ENCODE assay signal across 8 cellular contexts in genomic region chr1:10211805-10212405, GRCh38. TPM values are rescaled to one million over a fixed set of nuclear protein-coding genes. Genes with fewer than 3 reads are reported as not detected.
DNase-seq lines count a peak whose midpoint lies in the region; ATAC-seq, FAIRE-seq and TF ChIP-seq lines count a peak whose summit lies in the region.

No MANE protein-coding gene starts in this region.

- H3K36me3 ChIP-seq in kidney (ENCODE audit: control insufficient read depth in 1 of 2, insufficient read depth in 2 of 2, low read length in 2 of 2) = no peaks in the 10 kb centered on the region
- H3K36me3 ChIP-seq in stomach smooth muscle (ENCODE audit: control insufficient read depth in 2 of 2, insufficient read depth in 2 of 2, low read length in 2 of 2) = no peaks in the 10 kb centered on the region

- H3K9me3 ChIP-seq in CD4-positive, alpha-beta T cell (ENCODE audit: control insufficient read depth, low read length) = no peaks in the 10 kb centered on the region
- H3K9me3 ChIP-seq in kidney (ENCODE audit: control insufficient read depth in 1 of 2, low read length in 2 of 2) (no peaks in the 10 kb centered on the region), stomach smooth muscle (ENCODE audit: control insufficient read depth in 2 of 2, low read length in 2 of 2) (no peaks in the 10 kb centered on the region)

- CTCF ChIA-PET in CD4-positive, alpha-beta T cell (lab: Charles Lee) = interaction anchor here (0.6 kb wide), 1 partner anchor 74 kb away, joined by 3 read pairs; no protein-coding TSS in a partner anchor

- peak overlapping the region; percentile 48 for H3K27ac Mint-ChIP-seq in CD4-positive, alpha-beta T cell

- no peak for TF ChIP-seq RAD21 in Ishikawa (IDR thresholded peaks at IDR 0.05; ENCODE audit: low read depth)

- peaks cover 8% of the 10 kb centered on the region for H3K36me3 Mint-ChIP-seq in CD4-positive, alpha-beta T cell (ENCODE audit: low read depth)

- H3K4me3 ChIP-seq in kidney (ENCODE audit: low read length in 2 of 2) = peak overlapping the region; percentile 91 to 98
- H3K4me3 ChIP-seq in stomach smooth muscle (ENCODE audit: low read length in 2 of 2) = peak overlapping the region; percentile 95 to 98

- H3K4me3 Mint-ChIP-seq in CD4-positive, alpha-beta T cell = peak overlapping the region; percentile 72

- H3K9me3 Mint-ChIP-seq in CD4-positive, alpha-beta T cell = no peaks in the 10 kb centered on the region

- H3K4me1 ChIP-seq in kidney (ENCODE audit: control insufficient read depth in 1 of 2, insufficient read depth in 1 of 2, low read depth in 1 of 2, low read length in 2 of 2) = peaks cover 13 to 14% of the 10 kb centered on the region in 2 donors
- peaks cover 29% of the 10 kb centered on the region for H3K4me1 ChIP-seq in stomach smooth muscle (ENCODE audit: control insufficient read depth, insufficient read depth, low read length)

- POLR2A ChIA-PET in CD4-positive, alpha-beta T cell (lab: Charles Lee) = interaction anchor here (1.5 kb wide), 1 partner anchor 9 kb away, joined by 3 read pairs; no protein-coding TSS in a partner anchor

- peaks cover 4% of the 10 kb centered on the region for H3K27me3 Mint-ChIP-seq in CD4-positive, alpha-beta T cell

- no peak for DNase-seq in CD4-positive, alpha-beta T cell
- DNase-seq in kidney (no peak), NAMALWA (ENCODE audit: low spot score) (no peak)

- FAIRE-seq in kidney (lab: Jason Lieb, UNC) = no peak

- no peak overlapping the region for H3K27ac ChIP-seq in CD4-positive, alpha-beta T cell (ENCODE audit: low read depth, low read length)
- H3K27ac ChIP-seq in angular gyrus (ENCODE audit: low read depth, low read length) (peak overlapping the region; percentile 99), kidney (ENCODE audit: low read depth in 2 of 2, low read length in 2 of 2) (peak overlapping the region; percentile 93 to 96), stomach smooth muscle (ENCODE audit: low read length) (peak overlapping the region; percentile 98)

- no peak for TF ChIP-seq EP300 in Ishikawa (IDR thresholded peaks at IDR 0.05; ENCODE audit: borderline replicate concordance)

- H3K9ac ChIP-seq in kidney (ENCODE audit: low read length in 2 of 2) = peak overlapping the region in 1 of 2 donors; percentile 95
- H3K9ac ChIP-seq in stomach smooth muscle (ENCODE audit: low read length in 2 of 2) = peak overlapping the region; percentile 97 to 99

- no peaks in the 10 kb centered on the region for H3K27me3 ChIP-seq in CD4-positive, alpha-beta T cell (ENCODE audit: control insufficient read depth, insufficient read depth, low read length)
- no peaks in the 10 kb centered on the region for H3K27me3 ChIP-seq in stomach smooth muscle (ENCODE audit: control insufficient read depth in 1 of 2, insufficient read depth in 2 of 2, low read length in 2 of 2)

- intact Hi-C loops in CD4-positive, alpha-beta T cell (cut with DNase I, micrococcal nuclease) = loop anchor here in 1 of 2 experiments (5.0 kb wide), 3 partner anchors 125 to 285 kb away; partner anchors contain the start of gene UBE4B
- intact Hi-C loops in kidney (cut with DNase I) = no loop called here

- no peak for TF ChIP-seq CTCF in CD4-positive, alpha-beta T cell (IDR thresholded peaks at IDR 0.05)
- TF ChIP-seq CTCF in kidney (IDR thresholded peaks at IDR 0.05; ENCODE audit: borderline replicate concordance, extremely low read depth, insufficient read depth) = no peak

- ATAC-seq in CD4-positive, alpha-beta T cell (ENCODE audit: poor library complexity) = no peak
- ATAC-seq in HG03378 (IDR thresholded peaks at IDR 0.05; ENCODE audit: unreplicated experiment) (no peak), HG02938 (IDR thresholded peaks at IDR 0.05; ENCODE audit: unreplicated experiment) (no peak)

- H3K4me1 Mint-ChIP-seq in CD4-positive, alpha-beta T cell (ENCODE audit: low read depth) = peaks cover 51% of the 10 kb centered on the region

TF ChIP-seq in Ishikawa, 13 proteins besides CTCF, POLR2A, EP300 and RAD21:
- no peak for TF ChIP-seq TAF1 (IDR thresholded peaks at IDR 0.05; ENCODE audit: low read depth)
- TF ChIP-seq MAX (IDR thresholded peaks at IDR 0.05) = peak; percentile 10; the same call in 1 of the 2 replicates

RNA-seq across cellular contexts. Expression of gene KIF1B, which starts 1.5 kb away (rescaled TPM):
- total RNA-seq in CD4-positive, alpha-beta T cell = 1 to 10 TPM; 7.9 to 9.7 TPM
- total RNA-seq in kidney = 46.4 TPM
- polyA plus RNA-seq in kidney (ENCODE audit: insufficient read depth, low read depth, low replicate concordance) = 8.0 TPM
